8 cellular contexts compared by ENCODE assay signal in genomic region chr1:200226268-200226968, GRCh38.
DNase-seq lines count a peak whose midpoint lies in the region; TF ChIP-seq lines count a peak whose summit lies in the region.

No MANE protein-coding gene starts in this region.

- H3K27me3 ChIP-seq in CD8-positive, alpha-beta memory T cell (ENCODE audit: insufficient read depth, low read length, poor library complexity, severe bottlenecking), result no peaks in the 10 kb centered on the region
- H3K27me3 ChIP-seq in OCI-LY3 (ENCODE audit: low read depth, low read length), result peaks cover 8% of the 10 kb centered on the region; the same call in 1 of the 2 replicates
- no peaks in the 10 kb centered on the region for H3K27me3 ChIP-seq in tibial nerve

- peak overlapping the region; percentile 63 for H3K4me2 ChIP-seq in OCI-LY3 (ENCODE audit: low read length)

- H3K9ac ChIP-seq in OCI-LY3 (ENCODE audit: low read length), result 0 out of 2 replicates have a peak overlapping the region, but pooled peaks have one; percentile 3

- H3K4me1 ChIP-seq in CD8-positive, alpha-beta memory T cell (ENCODE audit: insufficient read depth, low read length), result peaks cover 14% of the 10 kb centered on the region
- H3K4me1 ChIP-seq in OCI-LY3 (ENCODE audit: low read length) (peaks cover 11% of the 10 kb centered on the region), tibial nerve (no peaks in the 10 kb centered on the region)

- no peak for TF ChIP-seq POLR2A in tibial nerve (IDR thresholded peaks at IDR 0.05)

- peaks cover 4 to 5% of the 10 kb centered on the region in 2 donors for H3K27me3 Mint-ChIP-seq in CD8-positive, alpha-beta memory T cell
- H3K27me3 Mint-ChIP-seq in activated naive CD8-positive, alpha-beta T cell, result peaks cover 3% of the 10 kb centered on the region
- no peaks in the 10 kb centered on the region for H3K27me3 Mint-ChIP-seq in neural crest cell (ENCODE audit: low read depth)

- no peaks in the 10 kb centered on the region for H3K79me2 ChIP-seq in OCI-LY3 (ENCODE audit: low read length)

- CTCF ChIA-PET in CD8-positive, alpha-beta memory T cell (lab: Charles Lee), result interaction anchor here (1.1 kb wide), 1 partner anchor 12 kb away, joined by 3 read pairs; no protein-coding TSS in a partner anchor

- peak overlapping the region in 6 of 8 donors; percentile 8 to 60 (median 45) for H3K27ac Mint-ChIP-seq in CD8-positive, alpha-beta memory T cell
- H3K27ac Mint-ChIP-seq in activated naive CD8-positive, alpha-beta T cell, result peak overlapping the region; percentile 2
- peak overlapping the region; percentile 65 for H3K27ac Mint-ChIP-seq in neural crest cell (ENCODE audit: unreplicated experiment)

- peaks cover 0 to 4% (median 4%) of the 10 kb centered on the region in 3 donors for H3K36me3 Mint-ChIP-seq in CD8-positive, alpha-beta memory T cell
- H3K36me3 Mint-ChIP-seq in activated naive CD8-positive, alpha-beta T cell, result no peaks in the 10 kb centered on the region
- H3K36me3 Mint-ChIP-seq in neural crest cell (ENCODE audit: low read depth), result no peaks in the 10 kb centered on the region

- peak overlapping the region; percentile 82 for H2AFZ ChIP-seq in OCI-LY3 (ENCODE audit: low read depth, low read length)

- TF ChIP-seq EP300 in tibial nerve (IDR thresholded peaks at IDR 0.05), result no peak

- H4K20me1 ChIP-seq in OCI-LY3 (ENCODE audit: insufficient read depth, low read length), result no peaks in the 10 kb centered on the region

- no peaks in the 10 kb centered on the region for H3K36me3 ChIP-seq in CD8-positive, alpha-beta memory T cell (ENCODE audit: insufficient read depth, low read length)
- H3K36me3 ChIP-seq in OCI-LY3 (replicated peaks; ENCODE audit: low read depth, low read length), result no peaks in the 10 kb centered on the region
- no peaks in the 10 kb centered on the region for H3K36me3 ChIP-seq in tibial nerve

- H3K4me3 ChIP-seq in CD8-positive, alpha-beta memory T cell (ENCODE audit: low read length), result no peak overlapping the region
- peak overlapping the region; percentile 42 for H3K4me3 ChIP-seq in OCI-LY3 (ENCODE audit: low read length)
- H3K4me3 ChIP-seq in tibial nerve, result no peak overlapping the region

- WGBS in tibial nerve, 2 donors, result 35 to 37% methylated on average over 11 of the region's 11 CpGs

- no peaks in the 10 kb centered on the region for H3K9me3 ChIP-seq in CD8-positive, alpha-beta memory T cell (ENCODE audit: low read length)
- no peaks in the 10 kb centered on the region for H3K9me3 ChIP-seq in OCI-LY3 (ENCODE audit: insufficient read depth, low read length)
- H3K9me3 ChIP-seq in tibial nerve, result no peaks in the 10 kb centered on the region

- peak overlapping the region in 6 of 7 donors; percentile 53 to 72 (median 67) for H3K4me3 Mint-ChIP-seq in CD8-positive, alpha-beta memory T cell
- peak overlapping the region; percentile 61 for H3K4me3 Mint-ChIP-seq in activated naive CD8-positive, alpha-beta T cell
- H3K4me3 Mint-ChIP-seq in neural crest cell, result peak overlapping the region; percentile 52

- H3K9me3 Mint-ChIP-seq in CD8-positive, alpha-beta memory T cell, result peaks cover 0 to 2% (median 0%) of the 10 kb centered on the region in 5 donors
- no peaks in the 10 kb centered on the region for H3K9me3 Mint-ChIP-seq in activated naive CD8-positive, alpha-beta T cell (ENCODE audit: low read depth)
- peaks cover 6% of the 10 kb centered on the region for H3K9me3 Mint-ChIP-seq in neural crest cell

- DNase-seq in CD8-positive, alpha-beta memory T cell, result peak in 2 of 5 donors; percentile 1 to 2
- no peak for DNase-seq in neural crest cell (ENCODE audit: low read depth, low spot score)
- no peak for DNase-seq in NCI-H524 treated with DMSO at 0.1 percent for 48 hours (lab: John Stamatoyannopoulos, UW)
- no peak for DNase-seq in cerebellar cortex (ENCODE audit: low spot score)
- DNase-seq in DMS114 treated with DMSO at 0.1 percent for 48 hours (lab: John Stamatoyannopoulos, UW; ENCODE audit: unreplicated experiment), result no peak
- DNase-seq in tibial nerve (ENCODE audit: low spot score in 2 of 2), result no peak

- no peak for TF ChIP-seq CTCF in OCI-LY3 (IDR thresholded peaks at IDR 0.05; ENCODE audit: low read depth, low read length)
- no peak for TF ChIP-seq CTCF in neural crest cell (conservative IDR thresholded peaks at IDR 0.05)
- TF ChIP-seq CTCF in tibial nerve (IDR thresholded peaks at IDR 0.05), result no peak

- H3K27ac ChIP-seq in CD8-positive, alpha-beta memory T cell (ENCODE audit: low read depth, low read length), result no peak overlapping the region
- no peak overlapping the region for H3K27ac ChIP-seq in OCI-LY3 (ENCODE audit: low read length)
- no peak overlapping the region for H3K27ac ChIP-seq in tibial nerve

- peaks cover 17 to 37% (median 25%) of the 10 kb centered on the region in 3 donors for H3K4me1 Mint-ChIP-seq in CD8-positive, alpha-beta memory T cell
- H3K4me1 Mint-ChIP-seq in activated naive CD8-positive, alpha-beta T cell (ENCODE audit: low read depth), result peaks cover 17% of the 10 kb centered on the region
- H3K4me1 Mint-ChIP-seq in neural crest cell, result peaks cover 56% of the 10 kb centered on the region

- POLR2A ChIA-PET in CD8-positive, alpha-beta memory T cell (lab: Charles Lee), result no interaction called here

Comparison
In these comparisons a context has a peak if more than half of its experiments do, and no peak if none do; other contexts are left out.
1. H3K27ac Mint-ChIP-seq: peak in every context shown above with its lines; median percentile 65 in neural crest cell; 45 in CD8-positive, alpha-beta memory T cell; 2 in activated naive CD8-positive, alpha-beta T cell.